ENCODE assay signal across 13 cellular contexts in genomic region chr15:43808435-43808950, GRCh38. TPM values are rescaled to one million over a fixed set of nuclear protein-coding genes. Genes with fewer than 3 reads are reported as not detected.
"Had no signal": no experiment of that assay in that cellular context is flagged by ENCODE, and none has a peak within 500 bp of the region (broad histone marks: within the 10 kb centered on the region; RNA-seq: fewer than 3 reads in every experiment).

No MANE protein-coding gene starts in this region.

- H3K27ac ChIP-seq: dorsolateral prefrontal cortex, hepatocyte, parathyroid adenoma had no signal

- H3K4me3 Mint-ChIP-seq: activated CD8-positive, alpha-beta T cell treated with anti-CD3 and anti-CD28 coated beads for 36 hours; activated T-helper 1 cell treated with anti-CD3 and anti-CD28 coated beads, Interleukin-12 subunit alpha, Interleukin-12 subunit beta, Interleukin-2, Interleukin-4 antibody, amounts not matched to agents 30 ng/mL and 10 ng/mL and 1 ng/mL, durations not matched to agents 14 hours and 24 hours and 36 hours had no signal

- H3K27me3 Mint-ChIP-seq: activated CD8-positive, alpha-beta T cell treated with anti-CD3 and anti-CD28 coated beads for 36 hours had no signal

- H3K27ac Mint-ChIP-seq: activated T-helper 1 cell treated with anti-CD3 and anti-CD28 coated beads, Interleukin-12 subunit alpha, Interleukin-12 subunit beta, Interleukin-2, Interleukin-4 antibody, amounts not matched to agents 30 ng/mL and 10 ng/mL and 1 ng/mL, durations not matched to agents 14 hours and 24 hours and 36 hours had no signal

- H3K9ac ChIP-seq: parathyroid adenoma had no signal

- H3K79me2 ChIP-seq: hepatocyte, parathyroid adenoma had no signal

- H3K27me3 ChIP-seq: dorsolateral prefrontal cortex, hepatocyte had no signal

- FAIRE-seq: astrocyte, kidney, urothelium cell line had no signal

- H3K9me3 Mint-ChIP-seq: activated CD8-positive, alpha-beta T cell treated with anti-CD3 and anti-CD28 coated beads for 36 hours; activated T-helper 1 cell treated with anti-CD3 and anti-CD28 coated beads, Interleukin-12 subunit alpha, Interleukin-12 subunit beta, Interleukin-2, Interleukin-4 antibody, amounts not matched to agents 30 ng/mL and 10 ng/mL and 1 ng/mL, durations not matched to agents 14 hours and 24 hours and 36 hours had no signal

- DNase-seq: activated CD8-positive, alpha-beta memory T cell treated with anti-CD3 and anti-CD28 coated beads, Interleukin-2, amount 50 U/mL, for 4 hours; activated CD8-positive, alpha-beta T cell treated with anti-CD3 and anti-CD28 coated beads for 36 hours; activated naive CD4-positive, alpha-beta T cell; dorsolateral prefrontal cortex; kidney; retina; T-helper 9 cell had no signal

- ATAC-seq: activated CD8-positive, alpha-beta T cell treated with anti-CD3 and anti-CD28 coated beads for 36 hours had no signal

- H3K4me3 ChIP-seq: dorsolateral prefrontal cortex, hepatocyte had no signal

- H2AFZ ChIP-seq: hepatocyte, parathyroid adenoma had no signal

- H3K4me2 ChIP-seq: hepatocyte had no signal

- H3K4me1 ChIP-seq: parathyroid adenoma had no signal

RNA-seq across cellular contexts. Expression of gene SERINC4, which starts 8.5 kb away (rescaled TPM):
- total RNA-seq: liver had no signal
- polyA plus RNA-seq: hepatocyte had no signal
